Comparison of ENCODE assay signal across 27 cellular contexts in the genomic region with DNA sequence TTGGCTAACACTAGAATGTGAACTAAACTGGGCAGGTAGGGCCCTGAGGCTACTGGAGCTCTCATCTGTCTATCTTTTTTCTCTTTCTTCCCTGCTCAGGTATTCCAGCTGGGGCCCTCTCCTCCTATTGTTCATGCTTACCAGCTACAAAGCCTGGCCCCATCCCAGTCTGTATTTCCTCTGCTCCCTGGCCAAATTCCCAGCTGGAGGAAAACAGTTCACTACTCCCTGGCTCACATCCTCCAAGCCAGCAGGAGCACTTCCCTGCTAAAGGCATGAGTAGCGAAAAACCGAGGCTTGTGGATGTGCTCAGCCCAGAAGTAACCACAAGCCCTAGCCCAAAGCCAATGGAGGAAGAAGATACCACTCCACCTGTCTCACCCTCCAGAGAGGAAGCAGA.
"Had no signal": no experiment of that assay in that cellular context is flagged by ENCODE, and none has a peak within 500 bp of the region (broad histone marks: within the 10 kb centered on the region; RNA-seq: fewer than 3 reads in every experiment).

No MANE protein-coding gene starts in this region.

- DNase-seq: activated CD4-positive, alpha-beta T cell treated with anti-CD3 and anti-CD28 coated beads, Interleukin-2, amount 10 ng/mL, durations not matched to agents 7 days and 5 days; activated CD4-positive, alpha-beta T cell treated with anti-CD3 and anti-CD28 coated beads, Interleukin-2, amount 50 U/mL, for 48 hours; activated CD8-positive, alpha-beta memory T cell treated with anti-CD3 and anti-CD28 coated beads for 24 hours; activated CD8-positive, alpha-beta memory T cell treated with anti-CD3 and anti-CD28 coated beads, Interleukin-2, amount 10 ng/mL, durations not matched to agents 7 days and 5 days; activated CD8-positive, alpha-beta memory T cell treated with anti-CD3 and anti-CD28 coated beads, Interleukin-2, amount 50 U/mL, for 48 hours; activated effector memory CD4-positive, alpha-beta T cell treated with Interleukin-2 at 50 U/mL for 16 hours; activated naive CD4-positive, alpha-beta T cell treated with anti-CD3 and anti-CD28 coated beads, Interleukin-2, amount 10 ng/mL, durations not matched to agents 7 days and 5 days; activated naive CD8-positive, alpha-beta T cell treated with anti-CD3 and anti-CD28 coated beads, Interleukin-2, amount 50 U/mL, for 24 hours; activated T-cell treated with anti-CD3 and anti-CD28 coated beads, Interleukin-2, amount 50 U/mL, for 48 hours; anterior cingulate cortex; brain microvascular endothelial cell; central memory CD4-positive, alpha-beta T cell; NCI-H1105; NCI-H1417 treated with DMSO at 0.1 percent for 48 hours; NCI-H187 treated with DMSO at 0.1 percent for 48 hours; NCI-H2081 treated with DMSO at 0.1 percent for 48 hours; NCI-H345; NCI-H524 treated with DMSO at 0.1 percent for 48 hours; PC-3; SHP77; SJCRH30 had no signal

- H3K4me3 Mint-ChIP-seq: activated CD4-positive, alpha-beta T cell treated with anti-CD3 and anti-CD28 coated beads, Interleukin-2, amount 10 ng/mL, durations not matched to agents 7 days and 5 days; activated CD8-positive, alpha-beta memory T cell treated with anti-CD3 and anti-CD28 coated beads, Interleukin-2, amount 10 ng/mL, durations not matched to agents 7 days and 5 days; activated naive CD4-positive, alpha-beta T cell treated with anti-CD3 and anti-CD28 coated beads, Interleukin-2, amount 10 ng/mL, durations not matched to agents 7 days and 5 days; activated naive CD8-positive, alpha-beta T cell; activated naive CD8-positive, alpha-beta T cell treated with anti-CD3 and anti-CD28 coated beads, Interleukin-2, amount 50 U/mL, for 24 hours; T-helper 1 cell treated with Interleukin-12 subunit alpha and Interleukin-12 subunit beta and Interleukin-4 antibody, amounts not matched to agents 30 μg/mL and 1 μg/mL, for 36 hours; T-helper 2 cell treated with Interferon-gamma antibody and Interleukin-4, amounts not matched to agents 5 μg/mL and 100 μg/mL, for 36 hours had no signal

- H3K36me3 Mint-ChIP-seq: activated CD8-positive, alpha-beta memory T cell treated with anti-CD3 and anti-CD28 coated beads, Interleukin-2, amount 10 ng/mL, durations not matched to agents 7 days and 5 days; activated naive CD4-positive, alpha-beta T cell treated with anti-CD3 and anti-CD28 coated beads, Interleukin-2, amount 10 ng/mL, durations not matched to agents 7 days and 5 days; activated naive CD8-positive, alpha-beta T cell had no signal

- H3K4me3 ChIP-seq: SJCRH30, SK-N-MC had no signal

- H3K27ac Mint-ChIP-seq: activated CD4-positive, alpha-beta T cell treated with anti-CD3 and anti-CD28 coated beads, Interleukin-2, amount 10 ng/mL, durations not matched to agents 7 days and 5 days; activated CD8-positive, alpha-beta memory T cell treated with anti-CD3 and anti-CD28 coated beads, Interleukin-2, amount 10 ng/mL, durations not matched to agents 7 days and 5 days; activated naive CD4-positive, alpha-beta T cell treated with anti-CD3 and anti-CD28 coated beads, Interleukin-2, amount 10 ng/mL, durations not matched to agents 7 days and 5 days; activated naive CD8-positive, alpha-beta T cell; activated naive CD8-positive, alpha-beta T cell treated with anti-CD3 and anti-CD28 coated beads, Interleukin-2, amount 50 U/mL, for 24 hours; T-helper 1 cell treated with Interleukin-12 subunit alpha and Interleukin-12 subunit beta and Interleukin-4 antibody, amounts not matched to agents 30 μg/mL and 1 μg/mL, for 36 hours; T-helper 2 cell treated with Interferon-gamma antibody and Interleukin-4, amounts not matched to agents 5 μg/mL and 100 μg/mL, for 36 hours had no signal

- H3K4me1 Mint-ChIP-seq: activated CD4-positive, alpha-beta T cell treated with anti-CD3 and anti-CD28 coated beads, Interleukin-2, amount 10 ng/mL, durations not matched to agents 7 days and 5 days; activated CD8-positive, alpha-beta memory T cell treated with anti-CD3 and anti-CD28 coated beads, Interleukin-2, amount 10 ng/mL, durations not matched to agents 7 days and 5 days; activated naive CD4-positive, alpha-beta T cell treated with anti-CD3 and anti-CD28 coated beads, Interleukin-2, amount 10 ng/mL, durations not matched to agents 7 days and 5 days; activated naive CD8-positive, alpha-beta T cell treated with anti-CD3 and anti-CD28 coated beads, Interleukin-2, amount 50 U/mL, for 24 hours had no signal

- H3K36me3 ChIP-seq: brain microvascular endothelial cell, SJCRH30 had no signal

- ATAC-seq: activated CD8-positive, alpha-beta memory T cell treated with anti-CD3 and anti-CD28 coated beads, Interleukin-2, amount 10 ng/mL, durations not matched to agents 7 days and 5 days; activated naive CD8-positive, alpha-beta T cell treated with anti-CD3 and anti-CD28 coated beads, Interleukin-2, amount 50 U/mL, for 24 hours; PC-3 had no signal

- H3K27ac ChIP-seq: brain microvascular endothelial cell, KMS-11, RWPE1, SJCRH30, SK-N-MC had no signal

- H3K27me3 Mint-ChIP-seq: activated CD4-positive, alpha-beta T cell treated with anti-CD3 and anti-CD28 coated beads, Interleukin-2, amount 10 ng/mL, durations not matched to agents 7 days and 5 days; activated CD8-positive, alpha-beta memory T cell treated with anti-CD3 and anti-CD28 coated beads, Interleukin-2, amount 10 ng/mL, durations not matched to agents 7 days and 5 days; activated naive CD4-positive, alpha-beta T cell treated with anti-CD3 and anti-CD28 coated beads, Interleukin-2, amount 10 ng/mL, durations not matched to agents 7 days and 5 days; activated naive CD8-positive, alpha-beta T cell; activated naive CD8-positive, alpha-beta T cell treated with anti-CD3 and anti-CD28 coated beads, Interleukin-2, amount 50 U/mL, for 24 hours had no signal

- H3K4me1 ChIP-seq: SJCRH30 had no signal

- H3K9me3 ChIP-seq: SJCRH30 had no signal

- H3K27me3 ChIP-seq: brain microvascular endothelial cell, SJCRH30 had no signal
